Comparison of ENCODE assay signal across 18 cellular contexts in the genomic region with DNA sequence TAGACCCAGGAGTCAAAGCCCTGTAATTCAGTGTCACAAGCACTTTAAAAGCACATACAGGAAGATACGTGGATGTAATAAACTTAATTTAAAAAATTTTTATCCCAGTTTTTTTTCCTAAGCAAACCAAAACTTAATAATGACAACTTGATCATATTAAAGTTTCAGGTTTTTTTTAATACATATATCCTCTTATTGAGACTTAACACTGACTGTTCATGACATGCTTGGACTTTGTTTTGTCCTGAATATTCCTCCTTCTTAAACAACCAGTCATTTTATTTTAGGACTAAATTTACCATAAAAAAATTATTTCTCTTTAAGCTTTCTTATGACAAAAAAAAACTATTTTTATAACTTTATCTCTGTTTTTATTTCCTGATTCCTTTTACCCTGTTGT.
"Had no signal": no experiment of that assay in that cellular context is flagged by ENCODE, and none has a peak within 500 bp of the region (broad histone marks: within the 10 kb centered on the region; RNA-seq: fewer than 3 reads in every experiment).

No MANE protein-coding gene starts in this region.

- H3K27ac ChIP-seq: foreskin keratinocyte, ovary, sigmoid colon, testis, WERI-Rb-1 had no signal

- H3K36me3 Mint-ChIP-seq: activated naive CD4-positive, alpha-beta T cell treated with anti-CD3 and anti-CD28 coated beads, Interleukin-2, amount 50 U/mL, for 24 hours; stimulated activated memory B cell treated with anti-CD40 and anti-IgM and Interleukin-4, amounts not matched to agents 10 μg/mL and 1 μg/mL and 100 μg/mL, for 72 hours; type B pancreatic cell had no signal

- H3K27ac Mint-ChIP-seq: activated naive CD4-positive, alpha-beta T cell treated with anti-CD3 and anti-CD28 coated beads, Interleukin-2, amount 50 U/mL, for 24 hours; effector memory CD8-positive, alpha-beta T cell; naive thymus-derived CD4-positive, alpha-beta T cell; stimulated activated memory B cell treated with anti-CD40 and anti-IgM and Interleukin-4, amounts not matched to agents 10 μg/mL and 1 μg/mL and 100 μg/mL, for 72 hours; type B pancreatic cell had no signal

- H3K4me3 ChIP-seq: ovary, sigmoid colon, testis had no signal

- H3K4me1 ChIP-seq: sigmoid colon, testis had no signal

- H3K4me1 Mint-ChIP-seq: stimulated activated memory B cell treated with anti-CD40 and anti-IgM and Interleukin-4, amounts not matched to agents 10 μg/mL and 1 μg/mL and 100 μg/mL, for 72 hours had no signal

- ATAC-seq: effector memory CD8-positive, alpha-beta T cell; foreskin keratinocyte; left cardiac atrium; naive thymus-derived CD4-positive, alpha-beta T cell; stimulated activated memory B cell treated with anti-CD40 and anti-IgM and Interleukin-4, amounts not matched to agents 10 μg/mL and 1 μg/mL and 100 μg/mL, for 72 hours had no signal

- DNase-seq: activated CD4-positive, alpha-beta T cell treated with anti-CD3 and anti-CD28 coated beads for 1 hour; activated CD4-positive, alpha-beta T cell treated with anti-CD3 and anti-CD28 coated beads, Interleukin-2, amount 50 U/mL, for 4 hours; activated gamma-delta T cell; effector memory CD8-positive, alpha-beta T cell; glutamatergic neuron; hippocampal formation; left cardiac atrium; mesenchymal stem cell; naive thymus-derived CD4-positive, alpha-beta T cell; ovary; sigmoid colon; stimulated activated CD4-positive, alpha-beta T cell treated with anti-CD3 and anti-CD28 coated beads, Interleukin-4, amount 100 ng/mL, for 24 hours; testis; WERI-Rb-1 had no signal

- H3K36me3 ChIP-seq: ovary, sigmoid colon, WERI-Rb-1 had no signal

- H3K27me3 ChIP-seq: foreskin keratinocyte, ovary, testis had no signal

- H3K4me3 Mint-ChIP-seq: activated naive CD4-positive, alpha-beta T cell treated with anti-CD3 and anti-CD28 coated beads, Interleukin-2, amount 50 U/mL, for 24 hours; effector memory CD8-positive, alpha-beta T cell; naive thymus-derived CD4-positive, alpha-beta T cell; stimulated activated memory B cell treated with anti-CD40 and anti-IgM and Interleukin-4, amounts not matched to agents 10 μg/mL and 1 μg/mL and 100 μg/mL, for 72 hours; type B pancreatic cell had no signal

- H3K9me3 Mint-ChIP-seq: activated naive CD4-positive, alpha-beta T cell treated with anti-CD3 and anti-CD28 coated beads, Interleukin-2, amount 50 U/mL, for 24 hours; effector memory CD8-positive, alpha-beta T cell; stimulated activated memory B cell treated with anti-CD40 and anti-IgM and Interleukin-4, amounts not matched to agents 10 μg/mL and 1 μg/mL and 100 μg/mL, for 72 hours had no signal

- H3K9me3 ChIP-seq: ovary, sigmoid colon, testis had no signal
